In genomic region chr15:92903588-92903955, GRCh38 we compare ENCODE assay signal across 8 cellular contexts. TPM values are rescaled to one million over a fixed set of nuclear protein-coding genes. Genes with fewer than 3 reads are reported as not detected.
DNase-seq lines count a peak whose midpoint lies in the region; ATAC-seq and TF ChIP-seq lines count a peak whose summit lies in the region.

No MANE protein-coding gene starts in this region.

- no peak overlapping the region for H3K23ac ChIP-seq in trophoblast cell (ENCODE audit: low read length)

- H2BK12ac ChIP-seq in trophoblast cell (ENCODE audit: low read length) = no peak overlapping the region

- H3K4me1 ChIP-seq in DOHH2 (ENCODE audit: control insufficient read depth, low read length) (peaks cover 93% of the 10 kb centered on the region), Peyer's patch (peaks cover 0 to 36% (median 20%) of the 10 kb centered on the region in 4 donors), trophoblast cell (ENCODE audit: control insufficient read depth in 1 of 2, insufficient read depth in 2 of 2, low read length in 2 of 2) (peaks cover under 1 to 6% of the 10 kb centered on the region in 2 experiments)

- H4K91ac ChIP-seq in trophoblast cell (ENCODE audit: low read depth, low read length) = no peak overlapping the region

- peak overlapping the region; percentile 45 for H3K9ac ChIP-seq in trophoblast cell (ENCODE audit: low read length)

- DNase-seq in Peyer's patch = no peak
- DNase-seq in epithelial cell of esophagus (ENCODE audit: low read depth) = no peak
- DNase-seq in trophoblast cell = no peak
- no peak for DNase-seq in stimulated activated CD4-positive, alpha-beta T cell treated with anti-CD3 and anti-CD28 coated beads, Interleukin-15, amount 100 ng/mL, for 24 hours
- no peak for DNase-seq in hypothalamus (lab: John Stamatoyannopoulos, UW)

- H4K12ac ChIP-seq in trophoblast cell (ENCODE audit: low read depth, low read length) = no peak overlapping the region

- ATAC-seq in GM21447 (IDR thresholded peaks at IDR 0.05; ENCODE audit: unreplicated experiment) (no peak), HG03175 (IDR thresholded peaks at IDR 0.05; ENCODE audit: unreplicated experiment) (no peak)

- no peak overlapping the region for H2AFZ ChIP-seq in trophoblast cell (ENCODE audit: insufficient read depth, low read length, poor library complexity)

- no peak overlapping the region for H3K4ac ChIP-seq in trophoblast cell (ENCODE audit: low read depth, low read length)

- H2BK5ac ChIP-seq in trophoblast cell (ENCODE audit: low read depth, low read length, poor library complexity) = no peak overlapping the region

- peaks cover 61% of the 10 kb centered on the region for H3K36me3 ChIP-seq in DOHH2 (ENCODE audit: control insufficient read depth, low read length)
- H3K36me3 ChIP-seq in Peyer's patch = peaks cover 0 to 5% (median 0%) of the 10 kb centered on the region in 3 donors
- H3K36me3 ChIP-seq in trophoblast cell (ENCODE audit: control insufficient read depth in 1 of 2, insufficient read depth in 2 of 2, low read length in 2 of 2) = peaks cover 0 to 1% of the 10 kb centered on the region in 2 experiments

- H4K20me1 ChIP-seq in DOHH2 (ENCODE audit: control insufficient read depth, insufficient read depth, low read depth, low read length) = no peaks in the 10 kb centered on the region; the same call in 1 of the 2 replicates

- no peak overlapping the region for H4K8ac ChIP-seq in trophoblast cell (ENCODE audit: low read depth, low read length)

- peaks cover 6% of the 10 kb centered on the region for H3K79me1 ChIP-seq in trophoblast cell (ENCODE audit: low read length)

- H3K4me2 ChIP-seq in DOHH2 (ENCODE audit: low read length) (peak overlapping the region; percentile 74), trophoblast cell (ENCODE audit: low read length) (peak overlapping the region; percentile 51)

- H2BK120ac ChIP-seq in trophoblast cell (ENCODE audit: insufficient read depth, low read length, poor library complexity) = no peak overlapping the region

- no peaks in the 10 kb centered on the region for H3K9me2 ChIP-seq in DOHH2 (replicated peaks; ENCODE audit: control insufficient read depth, low read length)

- peak overlapping the region; percentile 76 for H3K4me3 ChIP-seq in DOHH2 (ENCODE audit: low read length)
- peak overlapping the region; percentile 54 to 65 (median 60) for H3K4me3 ChIP-seq in Peyer's patch
- peak overlapping the region; percentile 87 for H3K4me3 ChIP-seq in epithelial cell of esophagus (ENCODE audit: low read length)
- no peak overlapping the region for H3K4me3 ChIP-seq in trophoblast cell (ENCODE audit: low read depth, low read length)

- TF ChIP-seq CTCF in DOHH2 (IDR thresholded peaks at IDR 0.05; ENCODE audit: low read depth, low read length, poor library complexity, severe bottlenecking) (no peak), Peyer's patch (IDR thresholded peaks at IDR 0.05) (no peak), epithelial cell of esophagus (IDR thresholded peaks at IDR 0.05; ENCODE audit: insufficient read depth, low read depth, low read length, missing control alignments) (no peak)

- WGBS in trophoblast cell (ENCODE audit: extremely low coverage, insufficient coverage, insufficient read length) = no CpG with 5 or more reads among the region's 8 CpGs

- H3K18ac ChIP-seq in trophoblast cell (ENCODE audit: low read length) = no peak overlapping the region

- no peak overlapping the region for H3K14ac ChIP-seq in trophoblast cell (ENCODE audit: low read length)

- H3F3A ChIP-seq in DOHH2 (ENCODE audit: control insufficient read depth, insufficient read depth) = peaks cover 48% of the 10 kb centered on the region

- H3K27ac ChIP-seq in DOHH2 (ENCODE audit: low read depth, low read length) (peak overlapping the region; percentile 87), Peyer's patch (peak overlapping the region; percentile 89 to 96 (median 92)), trophoblast cell (ENCODE audit: low read depth, low read length) (peak overlapping the region; percentile 90)

- no peaks in the 10 kb centered on the region for H3K27me3 ChIP-seq in DOHH2 (ENCODE audit: control insufficient read depth, low read length)
- no peaks in the 10 kb centered on the region for H3K27me3 ChIP-seq in Peyer's patch
- H3K27me3 ChIP-seq in trophoblast cell (ENCODE audit: insufficient read depth, low read length) = no peaks in the 10 kb centered on the region

- no peak overlapping the region for H2AK5ac ChIP-seq in trophoblast cell (ENCODE audit: low read length)

- H3K9me3 ChIP-seq in DOHH2 (ENCODE audit: control insufficient read depth, insufficient read depth, low read length) = no peaks in the 10 kb centered on the region
- H3K9me3 ChIP-seq in Peyer's patch = no peaks in the 10 kb centered on the region
- H3K9me3 ChIP-seq in trophoblast cell (ENCODE audit: insufficient read depth, low read depth, low read length) = no peaks in the 10 kb centered on the region

- TF ChIP-seq POLR2A in Peyer's patch (IDR thresholded peaks at IDR 0.05) = no peak

- H3K79me2 ChIP-seq in DOHH2 (ENCODE audit: control insufficient read depth, low read length) (peaks cover 97% of the 10 kb centered on the region), trophoblast cell (ENCODE audit: control insufficient read depth, insufficient read depth, low read length, poor library complexity) (peaks cover 6% of the 10 kb centered on the region)

RNA-seq across cellular contexts. Expression of gene CHD2, which starts 3.4 kb away (rescaled TPM):
- total RNA-seq in Peyer's patch = 100 to 1,000 TPM; 109 to 370 (median 161) TPM
- 98.2 and 104 TPM in 2 replicates for polyA plus RNA-seq in trophoblast cell (2013)
